ENCODE assay signal across 8 cellular contexts in the genomic region with DNA sequence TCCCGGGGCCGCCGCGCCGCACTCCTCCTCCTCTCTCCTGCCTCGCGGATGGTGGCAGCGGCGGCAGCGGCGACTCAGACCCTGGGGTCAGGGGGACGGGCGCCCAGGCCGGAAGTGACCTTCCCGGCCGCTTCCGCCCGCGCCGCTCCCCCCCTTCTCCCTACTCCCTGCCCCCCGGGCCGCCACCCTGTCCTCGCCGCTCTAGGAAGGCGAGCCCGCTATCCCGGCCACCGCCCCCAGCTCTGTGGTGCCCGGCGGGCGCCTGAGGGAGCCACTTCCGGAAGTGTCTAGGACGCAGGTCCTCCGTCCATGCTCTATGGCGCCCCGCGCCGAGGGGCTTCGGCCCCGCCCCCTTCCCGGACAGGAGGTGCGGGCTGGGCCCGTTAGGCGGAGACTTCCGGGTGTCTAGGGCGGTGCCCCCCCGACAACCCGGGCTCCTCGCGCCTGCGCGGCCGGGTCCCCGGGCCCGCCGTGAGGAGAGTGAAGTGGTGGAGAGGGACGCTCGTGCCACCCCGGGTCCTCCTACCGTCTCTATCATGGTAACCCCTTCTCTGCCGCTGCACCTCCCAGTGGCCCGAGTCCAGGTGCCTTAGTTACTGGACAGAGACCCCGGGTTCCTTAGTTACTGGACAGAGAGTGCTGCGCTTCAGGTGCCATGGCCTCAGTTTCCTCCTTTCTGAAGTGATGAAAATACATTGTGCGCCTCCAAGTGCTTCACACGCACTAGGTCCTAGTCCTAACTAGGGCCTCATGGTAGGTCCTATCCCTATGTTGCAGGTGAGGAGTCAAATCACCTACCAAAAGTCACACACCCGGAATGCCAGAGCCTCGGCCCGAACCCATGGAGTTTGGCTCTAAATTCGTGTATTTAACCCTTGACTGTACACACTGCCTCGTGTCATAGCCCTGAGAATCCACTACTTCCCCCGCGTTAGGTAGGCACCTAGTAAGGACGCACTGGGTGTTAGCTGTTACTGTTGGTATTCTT. TPM values are rescaled to one million over a fixed set of nuclear protein-coding genes. Genes with fewer than 3 reads are reported as not detected.
DNase-seq lines count a peak whose midpoint lies in the region; ATAC-seq and TF ChIP-seq lines count a peak whose summit lies in the region.

ZNF787 (minus strand) TSS at position 116 of the 988 bp plus-strand sequence. CDS start 18,078 bp downstream, outside the sequence.

- no peaks in the 10 kb centered on the region for H3K9me3 ChIP-seq in right atrium auricular region
- H3K9me3 ChIP-seq in aorta (ENCODE audit: control insufficient read depth, low read length): no peaks in the 10 kb centered on the region

- DNase-seq in NCI-H187 treated with DMSO at 0.1 percent for 48 hours (lab: John Stamatoyannopoulos, UW): peak; percentile 94
- DNase-seq in anterior cingulate cortex (lab: John Stamatoyannopoulos, UW): peak; percentile 67 to 99 (median 98)
- peak; percentile 98 for DNase-seq in right atrium auricular region (ENCODE audit: low spot score)
- peak; percentile 98 for DNase-seq in putamen (ENCODE audit: low spot score)
- DNase-seq in aorta: peak; percentile 99

- TF ChIP-seq CTCF in right atrium auricular region (IDR thresholded peaks at IDR 0.05): no peak

- ATAC-seq in GM18499 (IDR thresholded peaks at IDR 0.05; ENCODE audit: insufficient read depth, unreplicated experiment) (peak; percentile 70), HG02943 (IDR thresholded peaks at IDR 0.05; ENCODE audit: low read depth, unreplicated experiment) (peak; percentile 78), aorta (ENCODE audit: low FRiP score) (peak; percentile 98)

- H3K27ac ChIP-seq in right atrium auricular region (peak within 1 kb of the TSS; percentile 96 to 97), aorta (ENCODE audit: low read depth in 1 of 2, low read length in 2 of 2) (peak within 1 kb of the TSS in 1 of 2 donors; percentile 71)

- H3K27me3 ChIP-seq in right atrium auricular region: no peaks in the 10 kb centered on the region
- H3K27me3 ChIP-seq in aorta (ENCODE audit: control insufficient read depth in 1 of 2, insufficient read depth in 2 of 2, low read length in 1 of 2): no peaks in the 10 kb centered on the region

- H3K4me1 ChIP-seq in right atrium auricular region (peaks cover 0 to 45% of the 10 kb centered on the region in 2 donors), aorta (ENCODE audit: control insufficient read depth in 1 of 2, insufficient read depth in 2 of 2, low read length in 2 of 2) (no peaks in the 10 kb centered on the region)

- WGBS in aorta, 2 donors: 4 to 6% methylated on average over 50 to 74 of the region's 74 CpGs

- H3K36me3 ChIP-seq in right atrium auricular region: no peaks in the 10 kb centered on the region
- no peaks in the 10 kb centered on the region for H3K36me3 ChIP-seq in aorta (ENCODE audit: control insufficient read depth in 1 of 2, insufficient read depth in 2 of 2, low read length in 1 of 2)

- intact Hi-C loops in T-helper 2 cell treated with Interferon-gamma antibody and Interleukin-4, amounts not matched to agents 100 ng/mL and 5 ng/mL, for 36 hours (cut with micrococcal nuclease): loop anchor here (1.0 to 5.0 kb wide), 3 partner anchors 20 to 864 kb away; partner anchors contain the start of genes PPP6R1, ZNF444 and ZSCAN5A
- intact Hi-C loops in aorta (cut with DNase I): loop anchor here in 1 of 2 donors (1.0 to 10.0 kb wide), 3 partner anchors 19 to 1657 kb away; partner anchors contain the start of genes LENG9 and U2AF2

- H3K4me3 ChIP-seq in right atrium auricular region (peak within 1 kb of the TSS; percentile 89 to 93), aorta (ENCODE audit: low read length in 2 of 2) (peak within 1 kb of the TSS; percentile 69 to 90)

RNA-seq across cellular contexts. Expression of gene ZNF787, which starts in this region (rescaled TPM):
- total RNA-seq in T-helper 2 cell treated with Interferon-gamma antibody and Interleukin-4, amounts not matched to agents 100 ng/mL and 5 ng/mL, for 36 hours: 32.6 and 33.3 TPM in 2 replicates
- total RNA-seq in right atrium auricular region (10 to 100 TPM in 1 of 2 donors, 1 to 10 TPM in 1; 6.0 to 11.8 TPM), aorta (10 to 100 TPM; 23.9 to 25.5 TPM)
- 10 to 100 TPM in 1 of 2 donors, 1 to 10 TPM in 1; 6.6 to 12.1 TPM for polyA plus RNA-seq in aorta
